In genomic region chr2:20184067-20184938, GRCh38 we compare ENCODE assay signal across 12 cellular contexts. TPM values are rescaled to one million over a fixed set of nuclear protein-coding genes. Genes with fewer than 3 reads are reported as not detected.
DNase-seq lines count a peak whose midpoint lies in the region; ATAC-seq and TF ChIP-seq lines count a peak whose summit lies in the region.
"Had no signal": no experiment of that assay in that cellular context is flagged by ENCODE, and none has a peak within 500 bp of the region (broad histone marks: within the 10 kb centered on the region; RNA-seq: fewer than 3 reads in every experiment).

No MANE protein-coding gene starts in this region.

- H3K4me1 Mint-ChIP-seq in effector memory CD8-positive, alpha-beta T cell (ENCODE audit: low read depth in 2 of 2) = peaks cover 0 to 1% of the 10 kb centered on the region in 2 donors
- peaks cover 36% of the 10 kb centered on the region for H3K4me1 Mint-ChIP-seq in GM23338

- H3K9me3 ChIP-seq in left ventricle myocardium inferior (replicated peaks) (no peaks in the 10 kb centered on the region), right atrium auricular region (no peaks in the 10 kb centered on the region), vagina (no peaks in the 10 kb centered on the region), tibial nerve (no peaks in the 10 kb centered on the region)

- no peak overlapping the region for H3K4me3 Mint-ChIP-seq in effector memory CD8-positive, alpha-beta T cell
- H3K4me3 Mint-ChIP-seq in GM23338 = no peak overlapping the region
- H3K4me3 Mint-ChIP-seq: stimulated activated naive B cell treated with anti-CD40 and anti-IgM and Interleukin-4, amounts not matched to agents 10 μg/mL and 1 μg/mL and 100 μg/mL, for 72 hours; T-helper 1 cell treated with Interleukin-12 subunit alpha and Interleukin-12 subunit beta and Interleukin-4 antibody, amounts not matched to agents 30 μg/mL and 1 μg/mL, for 36 hours had no signal

- H3K79me2 ChIP-seq in GM23338 (replicated peaks; ENCODE audit: insufficient read depth) = no peaks in the 10 kb centered on the region

- TF ChIP-seq CTCF in left ventricle myocardium inferior (IDR thresholded peaks at IDR 0.05; ENCODE audit: borderline replicate concordance) (no peak), right atrium auricular region (IDR thresholded peaks at IDR 0.05) (no peak), vagina (IDR thresholded peaks at IDR 0.05) (no peak), tibial nerve (IDR thresholded peaks at IDR 0.05) (no peak), GM23338 (conservative IDR thresholded peaks at IDR 0.05; ENCODE audit: low read depth in 2 of 2) (no peak)

- no peaks in the 10 kb centered on the region for H3K9me2 ChIP-seq in GM23338 (ENCODE audit: insufficient read depth)

- H3K27me3 Mint-ChIP-seq in effector memory CD8-positive, alpha-beta T cell = peaks cover 16 to 37% of the 10 kb centered on the region in 2 donors
- peaks cover 6% of the 10 kb centered on the region for H3K27me3 Mint-ChIP-seq in GM23338 (ENCODE audit: insufficient read depth, low read depth, poor library complexity)
- H3K27me3 Mint-ChIP-seq: stimulated activated naive B cell treated with anti-CD40 and anti-IgM and Interleukin-4, amounts not matched to agents 10 μg/mL and 1 μg/mL and 100 μg/mL, for 72 hours had no signal

- no peaks in the 10 kb centered on the region for H3K27me3 ChIP-seq in left ventricle myocardium inferior (ENCODE audit: low read depth)
- H3K27me3 ChIP-seq in right atrium auricular region = no peaks in the 10 kb centered on the region
- no peaks in the 10 kb centered on the region for H3K27me3 ChIP-seq in vagina
- no peaks in the 10 kb centered on the region for H3K27me3 ChIP-seq in tibial nerve
- no peaks in the 10 kb centered on the region for H3K27me3 ChIP-seq in GM23338 (ENCODE audit: insufficient read depth)

- TF ChIP-seq POLR2A in vagina (IDR thresholded peaks at IDR 0.05) (no peak), tibial nerve (IDR thresholded peaks at IDR 0.05) (no peak)

- 64 to 72% methylated on average over 17 of the region's 17 CpGs for WGBS in tibial nerve, 2 donors

- H4K20me1 ChIP-seq in GM23338 (replicated peaks; ENCODE audit: insufficient read depth) = no peaks in the 10 kb centered on the region

- no peak overlapping the region for H3K4me2 ChIP-seq in GM23338

- no peaks in the 10 kb centered on the region for H3F3A ChIP-seq in GM23338 (replicated peaks; ENCODE audit: low read depth)

- H3K4me3 ChIP-seq in left ventricle myocardium inferior = no peak overlapping the region
- H3K4me3 ChIP-seq in right atrium auricular region = no peak overlapping the region
- no peak overlapping the region for H3K4me3 ChIP-seq in vagina
- no peak overlapping the region for H3K4me3 ChIP-seq in tibial nerve
- H3K4me3 ChIP-seq in GM23338 = no peak overlapping the region
- H3K4me3 ChIP-seq: coronary artery, GM12878 had no signal

- no peaks in the 10 kb centered on the region for H3K36me3 Mint-ChIP-seq in effector memory CD8-positive, alpha-beta T cell (ENCODE audit: insufficient read depth)
- H3K36me3 Mint-ChIP-seq in GM23338 (ENCODE audit: low read depth) = no peaks in the 10 kb centered on the region
- H3K36me3 Mint-ChIP-seq: stimulated activated naive B cell treated with anti-CD40 and anti-IgM and Interleukin-4, amounts not matched to agents 10 μg/mL and 1 μg/mL and 100 μg/mL, for 72 hours had no signal

- no peak overlapping the region for H3K27ac ChIP-seq in left ventricle myocardium inferior (replicated peaks)
- H3K27ac ChIP-seq in right atrium auricular region = no peak overlapping the region
- H3K27ac ChIP-seq in vagina = peak overlapping the region; percentile 33
- H3K27ac ChIP-seq in tibial nerve = no peak overlapping the region
- no peak overlapping the region for H3K27ac ChIP-seq in GM23338 (ENCODE audit: low read depth)
- H3K27ac ChIP-seq: coronary artery had no signal

- DNase-seq in left ventricle myocardium inferior (peak; percentile 10), right atrium auricular region (ENCODE audit: low spot score) (no peak), astrocyte of the hippocampus (ENCODE audit: low read depth, low spot score) (peak; percentile 83), kidney glomerular epithelial cell (lab: John Stamatoyannopoulos, UW) (peak; percentile 54), vagina (ENCODE audit: extremely low spot score in 2 of 2) (no peak), tibial nerve (ENCODE audit: low spot score in 2 of 2) (no peak), GM23338 (ENCODE audit: low spot score) (no peak)
- DNase-seq in effector memory CD8-positive, alpha-beta T cell = no peak
- DNase-seq: stimulated activated naive B cell treated with anti-CD40 and anti-IgM and Interleukin-4, amounts not matched to agents 10 μg/mL and 1 μg/mL and 100 μg/mL, for 72 hours had no signal

- H3K9me3 Mint-ChIP-seq in effector memory CD8-positive, alpha-beta T cell = no peaks in the 10 kb centered on the region
- H3K9me3 Mint-ChIP-seq in GM23338 = no peaks in the 10 kb centered on the region
- H3K9me3 Mint-ChIP-seq: stimulated activated naive B cell treated with anti-CD40 and anti-IgM and Interleukin-4, amounts not matched to agents 10 μg/mL and 1 μg/mL and 100 μg/mL, for 72 hours; T-helper 1 cell treated with Interleukin-12 subunit alpha and Interleukin-12 subunit beta and Interleukin-4 antibody, amounts not matched to agents 30 μg/mL and 1 μg/mL, for 36 hours had no signal

- TF ChIP-seq EP300 in tibial nerve (IDR thresholded peaks at IDR 0.05) = no peak

- H3K27ac Mint-ChIP-seq in effector memory CD8-positive, alpha-beta T cell = no peak overlapping the region
- no peak overlapping the region for H3K27ac Mint-ChIP-seq in GM23338
- H3K27ac Mint-ChIP-seq: stimulated activated naive B cell treated with anti-CD40 and anti-IgM and Interleukin-4, amounts not matched to agents 10 μg/mL and 1 μg/mL and 100 μg/mL, for 72 hours; T-helper 1 cell treated with Interleukin-12 subunit alpha and Interleukin-12 subunit beta and Interleukin-4 antibody, amounts not matched to agents 30 μg/mL and 1 μg/mL, for 36 hours had no signal

- H3K4me1 ChIP-seq in left ventricle myocardium inferior (no peaks in the 10 kb centered on the region), right atrium auricular region (no peaks in the 10 kb centered on the region), vagina (peaks cover 30% of the 10 kb centered on the region), tibial nerve (no peaks in the 10 kb centered on the region), GM23338 (ENCODE audit: insufficient read depth) (peaks cover 10% of the 10 kb centered on the region; the same call in 1 of the 2 replicates)

- intact Hi-C loops in left ventricle myocardium inferior (cut with micrococcal nuclease) = no loop called here
- intact Hi-C loops in vagina (cut with DNase I) = no loop called here

- ATAC-seq in effector memory CD8-positive, alpha-beta T cell (replicated peaks) = no peak
- no peak for ATAC-seq in GM23338
- ATAC-seq: GM12878; stimulated activated naive B cell treated with anti-CD40 and anti-IgM and Interleukin-4, amounts not matched to agents 10 μg/mL and 1 μg/mL and 100 μg/mL, for 72 hours had no signal

- no peaks in the 10 kb centered on the region for H3K36me3 ChIP-seq in left ventricle myocardium inferior
- no peaks in the 10 kb centered on the region for H3K36me3 ChIP-seq in right atrium auricular region
- H3K36me3 ChIP-seq in vagina = no peaks in the 10 kb centered on the region
- no peaks in the 10 kb centered on the region for H3K36me3 ChIP-seq in tibial nerve
- no peaks in the 10 kb centered on the region for H3K36me3 ChIP-seq in GM23338 (ENCODE audit: insufficient read depth)

- H2AFZ ChIP-seq in GM23338 = no peak overlapping the region

TF ChIP-seq in GM23338, 12 proteins besides CTCF, POLR2A, EP300 and RAD21:
- TF ChIP-seq ZNF114 (CRISPR knock-in tag; IDR thresholded peaks at IDR 0.05) = no peak
- no peak for TF ChIP-seq ETS1 (IDR thresholded peaks at IDR 0.05)
- no peak for TF ChIP-seq NANOG (IDR thresholded peaks at IDR 0.05; ENCODE audit: borderline replicate concordance)
- no peak for TF ChIP-seq ZNF331 (CRISPR knock-in tag; IDR thresholded peaks at IDR 0.05; ENCODE audit: low read depth)
- TF ChIP-seq POLR2AphosphoS5 (IDR thresholded peaks at IDR 0.05; ENCODE audit: low read depth) = no peak
- no peak for TF ChIP-seq STAT1 (IDR thresholded peaks at IDR 0.05; ENCODE audit: unreplicated experiment)

RNA-seq across cellular contexts. Expression of gene SDC1, which starts 40.6 kb away (rescaled TPM):
- total RNA-seq in left ventricle myocardium inferior (0.41 TPM), right atrium auricular region (under 1 TPM in 1 of 2 donors, not detected in 1; 0.24 TPM), vagina (184 TPM), tibial nerve (1 to 10 TPM in 2 of 4 donors, under 1 TPM in 2; 0.78 to 2.8 (median 1.7) TPM)
- total RNA-seq in GM23338 (2014; rRNA removed; shearing (Covaris generic)) = 40.6 and 43.0 TPM in 2 replicates
- 16.1 and 16.6 TPM in 2 replicates for polyA plus RNA-seq in GM23338 (2016; fragmentation: Nextera tagmentation; extraction: Ambion mirVana)

Comparison
In these comparisons a context has a peak if more than half of its experiments do, and no peak if none do; other contexts are left out.
1. DNase-seq: peak in left ventricle myocardium inferior (single experiment), astrocyte of the hippocampus (single experiment) and kidney glomerular epithelial cell (single experiment); none in right atrium auricular region (single experiment), vagina (0 of 2), effector memory CD8-positive, alpha-beta T cell (0 of 3), tibial nerve (0 of 2) and GM23338 (single experiment).
2. RNA of gene SDC1, which starts 40.6 kb away (total RNA-seq): 184 TPM in vagina (single experiment) and 40.6 to 43.0 TPM in GM23338; 0.78 to 2.8 TPM in tibial nerve, 0.41 TPM in left ventricle myocardium inferior (single experiment) and 0.24 TPM in right atrium auricular region; every median in the first group is over 10 times any median in the second.